In genomic region chr11:44281151-44281550, GRCh38 we compare ENCODE assay signal across 35 cellular contexts. TPM values are rescaled to one million over a fixed set of nuclear protein-coding genes. Genes with fewer than 3 reads are reported as not detected.
"Had no signal": no experiment of that assay in that cellular context is flagged by ENCODE, and none has a peak within 500 bp of the region (broad histone marks: within the 10 kb centered on the region; RNA-seq: fewer than 3 reads in every experiment).

No MANE protein-coding gene starts in this region.

- DNase-seq: activated B cell treated with CpG ODN at 0.5 μM for 24 hours; activated CD4-positive, alpha-beta memory T cell treated with anti-CD3 and anti-CD28 coated beads for 36 hours; activated CD4-positive, alpha-beta T cell treated with anti-CD3 and anti-CD28 coated beads for 4 hours; activated CD4-positive, alpha-beta T cell treated with anti-CD3 and anti-CD28 coated beads, Interleukin-2, amount 10 ng/mL, durations not matched to agents 24 days and 14 days; activated CD4-positive, CD25-positive, alpha-beta regulatory T cell treated with anti-CD3 and anti-CD28 coated beads, Interleukin-2, amount 50 U/mL, for 72 hours; activated CD8-positive, alpha-beta memory T cell treated with anti-CD3 and anti-CD28 coated beads, Interleukin-2, amount 50 U/mL, for 4 hours; activated CD8-positive, alpha-beta T cell treated with anti-CD3 and anti-CD28 coated beads for 36 hours; activated effector memory CD4-positive, alpha-beta T cell treated with anti-CD3 and anti-CD28 coated beads, Interleukin-2, amount 50 U/mL, for 16 hours; activated gamma-delta T cell treated with Interleukin-2 at 50 U/mL for 16 hours; activated naive CD4-positive, alpha-beta T cell; activated naive CD4-positive, alpha-beta T cell treated with anti-CD3 and anti-CD28 coated beads for 36 hours; activated naive CD4-positive, alpha-beta T cell treated with anti-CD3 and anti-CD28 coated beads, Interleukin-2, amount 50 U/mL, for 16 hours; activated naive CD8-positive, alpha-beta T cell treated with anti-CD3 and anti-CD28 coated beads for 36 hours; activated T-cell treated with anti-CD3 and anti-CD28 coated beads for 4 hours; activated T-cell treated with anti-CD3 and anti-CD28 coated beads, Interleukin-2, amount 50 U/mL, for 1 hour; activated T-cell treated with anti-CD3 and anti-CD28 coated beads, Interleukin-2, amount 50 U/mL, for 4 hours; activated T-cell treated with anti-CD3 and anti-CD28 coated beads, Interleukin-2, amount 50 U/mL, for 72 hours; adrenal gland; amniotic stem cell; aorta; body of pancreas; brain microvascular endothelial cell; central memory CD4-positive, alpha-beta T cell; T-helper 1 cell; T-helper 2 cell; T-helper 9 cell had no signal

- H3K36me3 ChIP-seq: adrenal gland, brain microvascular endothelial cell, breast epithelium had no signal

- H3K27ac Mint-ChIP-seq: activated B cell treated with CpG ODN at 0.5 μM for 24 hours; activated CD4-positive, alpha-beta memory T cell treated with anti-CD3 and anti-CD28 coated beads for 36 hours; activated CD4-positive, alpha-beta T cell treated with anti-CD3 and anti-CD28 coated beads, Interleukin-2, amount 10 ng/mL, durations not matched to agents 24 days and 14 days; activated CD8-positive, alpha-beta T cell treated with anti-CD3 and anti-CD28 coated beads for 36 hours; activated naive CD4-positive, alpha-beta T cell treated with anti-CD3 and anti-CD28 coated beads for 36 hours; activated naive CD4-positive, alpha-beta T cell treated with anti-CD3 and anti-CD28 coated beads, Interleukin-2, amount 50 U/mL, for 72 hours; activated naive CD8-positive, alpha-beta T cell treated with anti-CD3 and anti-CD28 coated beads for 36 hours; activated T-cell treated with anti-CD3 and anti-CD28 coated beads, Interleukin-2, amount 50 U/mL, for 72 hours; activated T-helper 1 cell treated with anti-CD3 and anti-CD28 coated beads, Interleukin-12 subunit alpha, Interleukin-12 subunit beta, Interleukin-2, Interleukin-4 antibody, amounts not matched to agents 30 ng/mL and 10 ng/mL and 1 ng/mL, durations not matched to agents 14 hours and 24 hours and 36 hours; activated T-helper 17 cell treated with anti-CD3 and anti-CD28 coated beads, Interleukin-2, amount 50 U/mL, for 72 hours; T-helper 1 cell treated with Interleukin-12 subunit alpha and Interleukin-12 subunit beta and Interleukin-4 antibody, amounts not matched to agents 30 μg/mL and 1 μg/mL, for 36 hours; T-helper 2 cell treated with Interferon-gamma antibody and Interleukin-4, amounts not matched to agents 5 μg/mL and 100 μg/mL, for 36 hours had no signal

- H3K4me1 Mint-ChIP-seq: activated B cell treated with CpG ODN at 0.5 μM for 24 hours; activated CD4-positive, alpha-beta T cell treated with anti-CD3 and anti-CD28 coated beads, Interleukin-2, amount 10 ng/mL, durations not matched to agents 24 days and 14 days; activated naive CD8-positive, alpha-beta T cell treated with anti-CD3 and anti-CD28 coated beads for 36 hours; activated T-helper 17 cell treated with anti-CD3 and anti-CD28 coated beads, Interleukin-2, amount 50 U/mL, for 72 hours had no signal

- H3K27me3 ChIP-seq: adrenal gland, body of pancreas, brain microvascular endothelial cell, breast epithelium had no signal

- H3K27ac ChIP-seq: adrenal gland, body of pancreas, brain microvascular endothelial cell, breast epithelium, VCaP had no signal

- H3K27me3 Mint-ChIP-seq: activated CD4-positive, alpha-beta memory T cell treated with anti-CD3 and anti-CD28 coated beads for 36 hours; activated CD8-positive, alpha-beta T cell treated with anti-CD3 and anti-CD28 coated beads for 36 hours; activated naive CD8-positive, alpha-beta T cell treated with anti-CD3 and anti-CD28 coated beads for 36 hours; activated T-helper 17 cell treated with anti-CD3 and anti-CD28 coated beads, Interleukin-2, amount 50 U/mL, for 72 hours had no signal

- H3K4me3 ChIP-seq: adrenal gland, body of pancreas, breast epithelium had no signal

- H3K4me3 Mint-ChIP-seq: activated B cell treated with CpG ODN at 0.5 μM for 24 hours; activated CD4-positive, alpha-beta memory T cell treated with anti-CD3 and anti-CD28 coated beads for 36 hours; activated CD4-positive, alpha-beta T cell treated with anti-CD3 and anti-CD28 coated beads, Interleukin-2, amount 10 ng/mL, durations not matched to agents 24 days and 14 days; activated CD8-positive, alpha-beta T cell treated with anti-CD3 and anti-CD28 coated beads for 36 hours; activated naive CD4-positive, alpha-beta T cell treated with anti-CD3 and anti-CD28 coated beads for 36 hours; activated naive CD8-positive, alpha-beta T cell treated with anti-CD3 and anti-CD28 coated beads for 36 hours; activated T-cell treated with anti-CD3 and anti-CD28 coated beads, Interleukin-2, amount 50 U/mL, for 4 hours; activated T-cell treated with anti-CD3 and anti-CD28 coated beads, Interleukin-2, amount 50 U/mL, for 72 hours; activated T-helper 1 cell treated with anti-CD3 and anti-CD28 coated beads, Interleukin-12 subunit alpha, Interleukin-12 subunit beta, Interleukin-2, Interleukin-4 antibody, amounts not matched to agents 30 ng/mL and 10 ng/mL and 1 ng/mL, durations not matched to agents 14 hours and 24 hours and 36 hours; activated T-helper 17 cell treated with anti-CD3 and anti-CD28 coated beads, Interleukin-2, amount 50 U/mL, for 72 hours; T-helper 1 cell treated with Interleukin-12 subunit alpha and Interleukin-12 subunit beta and Interleukin-4 antibody, amounts not matched to agents 30 μg/mL and 1 μg/mL, for 36 hours; T-helper 2 cell treated with Interferon-gamma antibody and Interleukin-4, amounts not matched to agents 5 μg/mL and 100 μg/mL, for 36 hours had no signal

- H3K9me3 ChIP-seq: adrenal gland, body of pancreas, breast epithelium had no signal

- H3K36me3 Mint-ChIP-seq: activated CD4-positive, alpha-beta memory T cell treated with anti-CD3 and anti-CD28 coated beads for 36 hours; activated naive CD4-positive, alpha-beta T cell treated with anti-CD3 and anti-CD28 coated beads, Interleukin-2, amount 50 U/mL, for 72 hours; activated naive CD8-positive, alpha-beta T cell treated with anti-CD3 and anti-CD28 coated beads for 36 hours had no signal

- H3K4me1 ChIP-seq: adrenal gland, body of pancreas, breast epithelium had no signal

- H3K9me3 Mint-ChIP-seq: activated B cell treated with CpG ODN at 0.5 μM for 24 hours; activated CD4-positive, alpha-beta memory T cell treated with anti-CD3 and anti-CD28 coated beads for 36 hours; activated CD4-positive, alpha-beta T cell treated with anti-CD3 and anti-CD28 coated beads, Interleukin-2, amount 10 ng/mL, durations not matched to agents 24 days and 14 days; activated CD8-positive, alpha-beta T cell treated with anti-CD3 and anti-CD28 coated beads for 36 hours; activated naive CD4-positive, alpha-beta T cell treated with anti-CD3 and anti-CD28 coated beads for 36 hours; activated naive CD4-positive, alpha-beta T cell treated with anti-CD3 and anti-CD28 coated beads, Interleukin-2, amount 50 U/mL, for 72 hours; activated naive CD8-positive, alpha-beta T cell treated with anti-CD3 and anti-CD28 coated beads for 36 hours; activated T-cell treated with anti-CD3 and anti-CD28 coated beads, Interleukin-2, amount 50 U/mL, for 4 hours; activated T-cell treated with anti-CD3 and anti-CD28 coated beads, Interleukin-2, amount 50 U/mL, for 72 hours; activated T-helper 1 cell treated with anti-CD3 and anti-CD28 coated beads, Interleukin-12 subunit alpha, Interleukin-12 subunit beta, Interleukin-2, Interleukin-4 antibody, amounts not matched to agents 30 ng/mL and 10 ng/mL and 1 ng/mL, durations not matched to agents 14 hours and 24 hours and 36 hours; activated T-helper 17 cell treated with anti-CD3 and anti-CD28 coated beads, Interleukin-2, amount 50 U/mL, for 72 hours; T-helper 1 cell treated with Interleukin-12 subunit alpha and Interleukin-12 subunit beta and Interleukin-4 antibody, amounts not matched to agents 30 μg/mL and 1 μg/mL, for 36 hours; T-helper 2 cell treated with Interferon-gamma antibody and Interleukin-4, amounts not matched to agents 5 μg/mL and 100 μg/mL, for 36 hours had no signal

RNA-seq across cellular contexts. Expression of gene ALX4, which starts 28.8 kb away (rescaled TPM):
- total RNA-seq: activated B cell treated with CpG ODN at 0.5 μM for 24 hours; activated CD4-positive, alpha-beta memory T cell treated with anti-CD3 and anti-CD28 coated beads for 36 hours; activated CD4-positive, alpha-beta T cell treated with anti-CD3 and anti-CD28 coated beads, Interleukin-2, amount 10 ng/mL, durations not matched to agents 24 days and 14 days; activated CD8-positive, alpha-beta memory T cell treated with anti-CD3 and anti-CD28 coated beads for 36 hours; activated CD8-positive, alpha-beta T cell treated with anti-CD3 and anti-CD28 coated beads for 36 hours; activated naive CD4-positive, alpha-beta T cell treated with anti-CD3 and anti-CD28 coated beads for 36 hours; activated naive CD4-positive, alpha-beta T cell treated with anti-CD3 and anti-CD28 coated beads, Interleukin-2, amount 50 U/mL, for 72 hours; activated naive CD8-positive, alpha-beta T cell treated with anti-CD3 and anti-CD28 coated beads for 36 hours; activated T-cell treated with anti-CD3 and anti-CD28 coated beads, Interleukin-2, amount 50 U/mL, for 4 hours; activated T-cell treated with anti-CD3 and anti-CD28 coated beads, Interleukin-2, amount 50 U/mL, for 72 hours; activated T-helper 1 cell treated with anti-CD3 and anti-CD28 coated beads, Interleukin-12 subunit alpha, Interleukin-12 subunit beta, Interleukin-2, Interleukin-4 antibody, amounts not matched to agents 30 ng/mL and 10 ng/mL and 1 ng/mL, durations not matched to agents 14 hours and 24 hours and 36 hours; activated T-helper 17 cell treated with anti-CD3 and anti-CD28 coated beads, Interleukin-2, amount 50 U/mL, for 72 hours; adrenal gland; astrocyte; body of pancreas had no signal
